In the genomic region with DNA sequence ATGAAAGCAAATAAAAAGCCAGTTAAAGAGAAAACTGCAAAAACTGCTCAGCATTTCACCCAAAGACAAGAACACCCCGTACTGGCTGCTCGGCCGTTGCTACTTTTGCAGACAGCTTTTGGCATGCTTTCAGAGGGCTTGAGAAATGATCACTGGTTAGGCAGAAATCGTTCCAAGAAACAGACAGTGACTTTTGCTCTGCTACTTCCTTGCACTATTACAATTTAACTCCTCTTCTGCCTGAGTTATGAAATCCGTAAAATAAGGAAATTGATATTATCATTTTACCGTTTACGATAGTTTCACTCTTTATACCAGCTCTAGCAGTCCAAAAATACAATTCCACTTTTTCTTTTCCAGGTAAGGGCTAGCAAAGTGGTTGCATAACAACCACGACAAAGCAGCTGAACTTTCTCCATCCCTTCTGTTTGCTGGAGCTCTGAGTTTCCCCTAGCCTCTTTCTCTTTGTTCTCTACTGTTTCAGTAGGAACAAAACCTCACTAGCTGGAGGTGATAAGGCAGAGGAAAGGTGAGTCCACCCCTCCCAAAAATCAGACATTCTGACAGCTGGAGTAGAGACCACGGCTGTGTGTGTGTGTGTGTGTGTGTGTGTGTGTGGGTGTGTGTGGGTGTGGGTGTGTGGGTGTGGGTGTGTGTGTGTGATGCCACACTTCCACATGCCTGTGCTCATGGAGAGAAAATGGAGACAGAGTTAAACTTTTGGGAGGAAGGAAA, we compare ENCODE assay signal across 9 cellular contexts.
DNase-seq lines count a peak whose midpoint lies in the region; ATAC-seq, FAIRE-seq and TF ChIP-seq lines count a peak whose summit lies in the region.
"Had no signal": no experiment of that assay in that cellular context is flagged by ENCODE, and none has a peak within 500 bp of the region (broad histone marks: within the 10 kb centered on the region; RNA-seq: fewer than 3 reads in every experiment).

No MANE protein-coding gene starts in this region.

- POLR2A ChIA-PET in IMR-90 (lab: Charles Lee; ENCODE audit: unreplicated experiment) = no interaction called here

- H3K4me3 ChIP-seq in IMR-90 (ENCODE audit: insufficient read depth, low read depth, low read length) (peak overlapping the region; percentile 5; the same call in 1 of the 2 replicates), astrocyte of the cerebellum (ENCODE audit: low read depth, low read length) (no peak overlapping the region), left lung (peak overlapping the region; percentile 9 to 10)
- H3K4me3 ChIP-seq: HAP-1 had no signal

- ATAC-seq in IMR-90 (ENCODE audit: low read depth) (peak; percentile 46), left lung (peak; percentile 68), GM21717 (IDR thresholded peaks at IDR 0.05; ENCODE audit: unreplicated experiment) (no peak)

- H3K23ac ChIP-seq in IMR-90 (ENCODE audit: low read depth, low read length) = no peak overlapping the region

- H2BK5ac ChIP-seq in IMR-90 (ENCODE audit: low read depth, low read length, poor library complexity, severe bottlenecking) = no peak overlapping the region

- TF ChIP-seq POLR2A in IMR-90 (IDR thresholded peaks at IDR 0.05; ENCODE audit: low read depth, low read length) = no peak

- dilution Hi-C loops in IMR-90 (cut with HindIII; ENCODE audit: low sequenced_read_pairs, unreplicated experiment) = no loop called here

- no peak overlapping the region for H3K14ac ChIP-seq in IMR-90 (replicated peaks; ENCODE audit: low read depth, low read length)

- no peak overlapping the region for H3K9ac ChIP-seq in IMR-90 (ENCODE audit: low read depth, low read length)

- H2BK20ac ChIP-seq in IMR-90 (ENCODE audit: low read depth, low read length) = no peak overlapping the region

- in situ Hi-C loops in IMR-90 (cut with MboI; ENCODE audit: low sequenced_read_pairs) (no loop called here), astrocyte of the cerebellum (cut with HindIII; ENCODE audit: low sequenced_read_pairs) (no loop called here)

- FAIRE-seq in frontal cortex (lab: Jason Lieb, UNC) = no peak

- no peak overlapping the region for H2BK15ac ChIP-seq in IMR-90 (ENCODE audit: low read depth, low read length)

- no peaks in the 10 kb centered on the region for H4K20me1 ChIP-seq in IMR-90 (ENCODE audit: insufficient read depth, low read length)

- CTCF ChIA-PET in IMR-90 (lab: Yijun Ruan, JAX) = interaction anchor here (0.6 kb wide), 1 partner anchor 194 kb away, joined by 3 read pairs; no protein-coding TSS in a partner anchor

- H3K4me1 ChIP-seq in IMR-90 (ENCODE audit: control insufficient read depth, insufficient read depth, low read length) (no peaks in the 10 kb centered on the region), left lung (peaks cover 8 to 25% of the 10 kb centered on the region in 2 donors)
- H3K4me1 ChIP-seq: HAP-1 had no signal

- DNase-seq in IMR-90 (peak; percentile 22), astrocyte of the cerebellum (ENCODE audit: low read depth) (peak; percentile 8), left lung (peak in 1 of 2 donors; percentile 62), stromal cell of bone marrow (ENCODE audit: low read depth) (peak; percentile 58), frontal cortex (ENCODE audit: low spot score in 2 of 2) (no peak), GM10266 (ENCODE audit: extremely low spot score) (no peak), NCI-H2196 treated with DMSO at 0.1 percent for 48 hours (lab: John Stamatoyannopoulos, UW; ENCODE audit: unreplicated experiment) (no peak)

- no peak overlapping the region for H3K56ac ChIP-seq in IMR-90 (ENCODE audit: extremely low read depth, insufficient read depth, low read length)

- H2AFZ ChIP-seq in IMR-90 (replicated peaks; ENCODE audit: low read length, poor library complexity) = no peak overlapping the region

- H3K79me1 ChIP-seq in IMR-90 (ENCODE audit: low read depth in 1 of 2, low read length in 2 of 2) = no peaks in the 10 kb centered on the region

- no peak overlapping the region for H3K27ac ChIP-seq in IMR-90 (ENCODE audit: insufficient read depth, low read length)
- peak overlapping the region; percentile 77 to 89 for H3K27ac ChIP-seq in left lung

- H3K27me3 ChIP-seq in IMR-90 (ENCODE audit: control insufficient read depth, insufficient read depth, low read length) = peaks cover 14% of the 10 kb centered on the region
- H3K27me3 ChIP-seq in left lung = no peaks in the 10 kb centered on the region

- no peak overlapping the region for H3K18ac ChIP-seq in IMR-90 (ENCODE audit: low read depth, low read length)

- no peak overlapping the region for H4K91ac ChIP-seq in IMR-90 (ENCODE audit: insufficient read depth, low read depth, low read length)

- WGBS in IMR-90 (ENCODE audit: extremely low coverage in 2 of 2, insufficient read length in 1 of 2), 2 experiments = no CpG with 5 or more reads among the region's 9 CpGs

- no peaks in the 10 kb centered on the region for H3K9me1 ChIP-seq in IMR-90 (ENCODE audit: insufficient read depth, low read length)

- no peak overlapping the region for H4K5ac ChIP-seq in IMR-90 (ENCODE audit: low read depth, low read length)

- no peak overlapping the region for H3K4ac ChIP-seq in IMR-90 (ENCODE audit: low read depth, low read length)

- H3K36me3 ChIP-seq in IMR-90 (ENCODE audit: control insufficient read depth, insufficient read depth, low read length) (no peaks in the 10 kb centered on the region), left lung (no peaks in the 10 kb centered on the region)
- H3K36me3 ChIP-seq: HAP-1 had no signal

- peak overlapping the region; percentile 28 for H3K4me2 ChIP-seq in IMR-90 (ENCODE audit: low read depth, low read length)

- H4K8ac ChIP-seq in IMR-90 (ENCODE audit: low read depth in 2 of 2, low read length in 2 of 2) = no peak overlapping the region

- intact Hi-C loops in IMR-90 (cut with micrococcal nuclease) = loop anchor here (10.0 kb wide), 1 partner anchor 329 kb away; no protein-coding TSS in a partner anchor
- intact Hi-C loops in left lung (cut with DNase I) = no loop called here

- no peak overlapping the region for H2BK120ac ChIP-seq in IMR-90 (ENCODE audit: low read depth, low read length)

- TF ChIP-seq CTCF in IMR-90 (conservative IDR thresholded peaks at IDR 0.05; ENCODE audit: low read depth, low read length) = no peak
- no peak for TF ChIP-seq CTCF in astrocyte of the cerebellum (IDR thresholded peaks at IDR 0.05; ENCODE audit: low read depth, low read length, missing control alignments)
- no peak for TF ChIP-seq CTCF in left lung (IDR thresholded peaks at IDR 0.05)
- TF ChIP-seq CTCF in GM10266 (IDR thresholded peaks at IDR 0.05; ENCODE audit: control insufficient read depth, insufficient read depth, low read depth, missing control alignments) = no peak

- no TSS peak for BruUV-seq in IMR-90 (replicated peaks; lab: Mats Ljungman, UMichigan)

- TF ChIP-seq RAD21 in IMR-90 (IDR thresholded peaks at IDR 0.05; ENCODE audit: low read length) = no peak

- H3K9me3 ChIP-seq in IMR-90 (ENCODE audit: control insufficient read depth, insufficient read depth, low read length) (no peaks in the 10 kb centered on the region), left lung (no peaks in the 10 kb centered on the region)
- H3K9me3 ChIP-seq: HAP-1 had no signal

- no peak overlapping the region for H2AK9ac ChIP-seq in IMR-90 (replicated peaks; ENCODE audit: low read depth, low read length, poor library complexity)

- no peak overlapping the region for H2AK5ac ChIP-seq in IMR-90 (ENCODE audit: low read depth, low read length)

TF ChIP-seq in IMR-90, 13 proteins besides CTCF, POLR2A, EP300 and RAD21:
- no peak for TF ChIP-seq MAFK (IDR thresholded peaks at IDR 0.05; ENCODE audit: low read depth, low read length)
- no peak for TF ChIP-seq BHLHE40 (IDR thresholded peaks at IDR 0.05; ENCODE audit: low read depth, low read length)
- no peak for TF ChIP-seq NFE2L2 (IDR thresholded peaks at IDR 0.05; ENCODE audit: low read depth, low read length)
- no peak for TF ChIP-seq MXI1 (IDR thresholded peaks at IDR 0.05; ENCODE audit: borderline replicate concordance, low read depth, low read length)
- TF ChIP-seq SMC3 (IDR thresholded peaks at IDR 0.05; ENCODE audit: low read depth, low read length) = no peak
- no peak for TF ChIP-seq RFX5 (IDR thresholded peaks at IDR 0.05; ENCODE audit: low read depth, low read length)
- TF ChIP-seq FOS (IDR thresholded peaks at IDR 0.05; ENCODE audit: low read depth, low read length) = no peak
- TF ChIP-seq CEBPB (IDR thresholded peaks at IDR 0.05; ENCODE audit: low read depth, low read length) = no peak
- TF ChIP-seq RCOR1 (IDR thresholded peaks at IDR 0.05; ENCODE audit: insufficient replicate concordance, low read length) = no peak
- no peak for TF ChIP-seq MAZ (IDR thresholded peaks at IDR 0.05; ENCODE audit: borderline replicate concordance, low read depth, low read length)
- no peak for TF ChIP-seq CHD1 (IDR thresholded peaks at IDR 0.05; ENCODE audit: low read depth, low read length)
- TF ChIP-seq, protein P1, sequence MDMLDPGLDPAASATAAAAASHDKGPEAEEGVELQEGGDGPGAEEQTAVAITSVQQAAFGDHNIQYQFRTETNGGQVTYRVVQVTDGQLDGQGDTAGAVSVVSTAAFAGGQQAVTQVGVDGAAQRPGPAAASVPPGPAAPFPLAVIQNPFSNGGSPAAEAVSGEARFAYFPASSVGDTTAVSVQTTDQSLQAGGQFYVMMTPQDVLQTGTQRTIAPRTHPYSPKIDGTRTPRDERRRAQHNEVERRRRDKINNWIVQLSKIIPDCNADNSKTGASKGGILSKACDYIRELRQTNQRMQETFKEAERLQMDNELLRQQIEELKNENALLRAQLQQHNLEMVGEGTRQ (IDR thresholded peaks at IDR 0.05; ENCODE audit: low read depth, low read length) = no peak
- TF ChIP-seq, protein P2, sequence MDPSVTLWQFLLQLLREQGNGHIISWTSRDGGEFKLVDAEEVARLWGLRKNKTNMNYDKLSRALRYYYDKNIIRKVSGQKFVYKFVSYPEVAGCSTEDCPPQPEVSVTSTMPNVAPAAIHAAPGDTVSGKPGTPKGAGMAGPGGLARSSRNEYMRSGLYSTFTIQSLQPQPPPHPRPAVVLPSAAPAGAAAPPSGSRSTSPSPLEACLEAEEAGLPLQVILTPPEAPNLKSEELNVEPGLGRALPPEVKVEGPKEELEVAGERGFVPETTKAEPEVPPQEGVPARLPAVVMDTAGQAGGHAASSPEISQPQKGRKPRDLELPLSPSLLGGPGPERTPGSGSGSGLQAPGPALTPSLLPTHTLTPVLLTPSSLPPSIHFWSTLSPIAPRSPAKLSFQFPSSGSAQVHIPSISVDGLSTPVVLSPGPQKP (IDR thresholded peaks at IDR 0.05; ENCODE audit: borderline replicate concordance, low read depth, low read length) = no peak
TF ChIP-seq in IMR-90: peak in this region for 0.

Comparison
In these comparisons a context has a peak if more than half of its experiments do, and no peak if none do; other contexts are left out.
1. DNase-seq: peak in IMR-90 (single experiment), astrocyte of the cerebellum (single experiment) and stromal cell of bone marrow (single experiment); none in frontal cortex (0 of 2), GM10266 (single experiment) and NCI-H2196 treated with DMSO at 0.1 percent for 48 hours (single experiment).